ENCODE assay signal across 1 cellular context in genomic region chr22:25057013-25057881, GRCh38.
TF ChIP-seq lines count a peak whose summit lies in the region.

No MANE protein-coding gene starts in this region.

TF ChIP-seq in GM12878, 131 proteins besides CTCF, POLR2A, EP300 and RAD21 (continued from another document):
- TF ChIP-seq, protein P1, sequence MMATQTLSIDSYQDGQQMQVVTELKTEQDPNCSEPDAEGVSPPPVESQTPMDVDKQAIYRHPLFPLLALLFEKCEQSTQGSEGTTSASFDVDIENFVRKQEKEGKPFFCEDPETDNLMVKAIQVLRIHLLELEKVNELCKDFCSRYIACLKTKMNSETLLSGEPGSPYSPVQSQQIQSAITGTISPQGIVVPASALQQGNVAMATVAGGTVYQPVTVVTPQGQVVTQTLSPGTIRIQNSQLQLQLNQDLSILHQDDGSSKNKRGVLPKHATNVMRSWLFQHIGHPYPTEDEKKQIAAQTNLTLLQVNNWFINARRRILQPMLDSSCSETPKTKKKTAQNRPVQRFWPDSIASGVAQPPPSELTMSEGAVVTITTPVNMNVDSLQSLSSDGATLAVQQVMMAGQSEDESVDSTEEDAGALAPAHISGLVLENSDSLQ (IDR thresholded peaks at IDR 0.05), result peak; percentile 52
- TF ChIP-seq JUNB (IDR thresholded peaks at IDR 0.05), result no peak
- TF ChIP-seq JUND (IDR thresholded peaks at IDR 0.05; ENCODE audit: low read depth, low read length), result no peak
- TF ChIP-seq ZBTB4 (CRISPR knock-in tag; IDR thresholded peaks at IDR 0.05), result no peak
- no peak for TF ChIP-seq NRF1 (conservative IDR thresholded peaks at IDR 0.05; ENCODE audit: low read depth, low read length)
- TF ChIP-seq MXI1 (IDR thresholded peaks at IDR 0.05; ENCODE audit: low read depth, low read length), result no peak
- no peak for TF ChIP-seq KAT2A (conservative IDR thresholded peaks at IDR 0.05; ENCODE audit: control insufficient read depth, low read depth, low read length)
- TF ChIP-seq LARP7 (IDR thresholded peaks at IDR 0.05), result peak; percentile 36; the same call in 1 of the 2 replicates
- TF ChIP-seq EED (IDR thresholded peaks at IDR 0.05; ENCODE audit: low read depth), result no peak
- TF ChIP-seq RUNX3 (IDR thresholded peaks at IDR 0.05; ENCODE audit: low read length), result no peak
- TF ChIP-seq MTA3 (IDR thresholded peaks at IDR 0.05; ENCODE audit: borderline replicate concordance, low read length), result no peak
- TF ChIP-seq E2F4 (IDR thresholded peaks at IDR 0.05; ENCODE audit: low read depth, low read length), result 0 out of 2 replicates have a peak, but pooled peaks have one; percentile 14
- no peak for TF ChIP-seq KLF5 (IDR thresholded peaks at IDR 0.05; ENCODE audit: partially characterized antibody)
- no peak for TF ChIP-seq SIX5 (IDR thresholded peaks at IDR 0.05; ENCODE audit: low read depth, low read length, severe bottlenecking)
- no peak for TF ChIP-seq ETV6 (conservative IDR thresholded peaks at IDR 0.05 in 1 of 2, IDR thresholded peaks at IDR 0.05 in 1 of 2; ENCODE audit: borderline replicate concordance in 1 of 2, low read depth in 1 of 2)
- no peak for TF ChIP-seq TARDBP (IDR thresholded peaks at IDR 0.05; ENCODE audit: borderline replicate concordance)
- TF ChIP-seq ZNF384 (IDR thresholded peaks at IDR 0.05; ENCODE audit: borderline replicate concordance, low read depth, low read length), result no peak
- TF ChIP-seq BHLHE40 (IDR thresholded peaks at IDR 0.05; ENCODE audit: borderline replicate concordance in 1 of 2, low read depth in 2 of 2, low read length in 1 of 2), result peak in 1 of 2 experiments; percentile 15; a peak in 1 of 4 replicates
- TF ChIP-seq FOXM1 (IDR thresholded peaks at IDR 0.05; ENCODE audit: low read depth, low read length), result no peak
- TF ChIP-seq ELK1 (IDR thresholded peaks at IDR 0.05; ENCODE audit: low read depth, low read length), result no peak
- TF ChIP-seq NR2F1 (conservative IDR thresholded peaks at IDR 0.05), result no peak
- TF ChIP-seq ZNF24 (IDR thresholded peaks at IDR 0.05), result no peak
- no peak for TF ChIP-seq PAX8 (IDR thresholded peaks at IDR 0.05)
- TF ChIP-seq ZNF687 (IDR thresholded peaks at IDR 0.05), result no peak
- no peak for TF ChIP-seq NR2C1 (IDR thresholded peaks at IDR 0.05)
- no peak for TF ChIP-seq CBX5 (IDR thresholded peaks at IDR 0.05; ENCODE audit: low read depth)
- TF ChIP-seq SMC3 (IDR thresholded peaks at IDR 0.05; ENCODE audit: borderline replicate concordance, low read length), result peak; percentile 73
- no peak for TF ChIP-seq USF1 (IDR thresholded peaks at IDR 0.05; ENCODE audit: borderline replicate concordance, extremely low read length, insufficient read depth, low read depth, low read length)
- TF ChIP-seq CEBPB (IDR thresholded peaks at IDR 0.05; ENCODE audit: borderline replicate concordance in 1 of 2, low read depth in 2 of 2, low read length in 2 of 2), result no peak
- no peak for TF ChIP-seq POLR2AphosphoS5 (IDR thresholded peaks at IDR 0.05; ENCODE audit: low read length)
- TF ChIP-seq MEF2A (IDR thresholded peaks at IDR 0.05; ENCODE audit: insufficient read depth, low read depth, low read length), result no peak
- no peak for TF ChIP-seq CHD2 (IDR thresholded peaks at IDR 0.05; ENCODE audit: borderline replicate concordance, low read depth, low read length)
- no peak for TF ChIP-seq BCL11A (IDR thresholded peaks at IDR 0.05; ENCODE audit: low read depth, low read length)
- no peak for TF ChIP-seq HDGF (IDR thresholded peaks at IDR 0.05)
- no peak for TF ChIP-seq PAX5 (IDR thresholded peaks at IDR 0.05; ENCODE audit: borderline replicate concordance, low read depth, low read length)
- no peak for TF ChIP-seq IRF4 (IDR thresholded peaks at IDR 0.05; ENCODE audit: low read depth, low read length)
- TF ChIP-seq NFIC (IDR thresholded peaks at IDR 0.05; ENCODE audit: low read depth, low read length), result no peak
